Comparison of ENCODE assay signal across 8 cellular contexts in genomic region chr6:44237813-44238433, GRCh38. TPM values are rescaled to one million over a fixed set of nuclear protein-coding genes. Genes with fewer than 3 reads are reported as not detected.
DNase-seq lines count a peak whose midpoint lies in the region; ATAC-seq and TF ChIP-seq lines count a peak whose summit lies in the region.

No MANE protein-coding gene starts in this region.

- no peaks in the 10 kb centered on the region for H3K9me3 ChIP-seq in mononuclear cell (ENCODE audit: low read depth, low read length)

- H3K4me3 ChIP-seq in epithelial cell of esophagus (ENCODE audit: low read length) = peak overlapping the region; percentile 63
- H3K4me3 ChIP-seq in mononuclear cell (ENCODE audit: low read length) = peak overlapping the region; percentile 68

- DNase-seq in AG20443 (ENCODE audit: low spot score) (peak; percentile 90), NOMO-1 (lab: John Stamatoyannopoulos, UW; ENCODE audit: unreplicated experiment in 2 of 2) (peak; percentile 33 to 71), activated T-cell treated with anti-CD3 and anti-CD28 coated beads for 1 hour (ENCODE audit: low read depth) (peak; percentile 76), epithelial cell of esophagus (ENCODE audit: low read depth) (peak; percentile 62)
- peak; percentile 55 to 56 for DNase-seq in stimulated activated CD8-positive, alpha-beta memory T cell treated with anti-CD3 and anti-CD28 coated beads, Interleukin-4, amount 100 ng/mL, for 4 hours (ENCODE audit: low read depth in 2 of 2, low spot score in 1 of 2)

- TF ChIP-seq CTCF in epithelial cell of esophagus (IDR thresholded peaks at IDR 0.05; ENCODE audit: insufficient read depth, low read depth, low read length, missing control alignments) = peak; percentile 63

- peaks cover 32% of the 10 kb centered on the region for H3K4me1 ChIP-seq in mononuclear cell (ENCODE audit: insufficient read depth, low read length)

- H3K27me3 ChIP-seq in mononuclear cell (ENCODE audit: insufficient read depth, low read length) = no peaks in the 10 kb centered on the region

- ATAC-seq in GM18909 (IDR thresholded peaks at IDR 0.05; ENCODE audit: poor library complexity, unreplicated experiment) = peak; percentile 82
- ATAC-seq in HG03159 (IDR thresholded peaks at IDR 0.05; ENCODE audit: unreplicated experiment) = peak; percentile 83

RNA-seq across cellular contexts. Expression of gene HSP90AB1, which starts 9.0 kb away (rescaled TPM):
- total RNA-seq in mononuclear cell = 442 TPM

RNA-seq across cellular contexts. Expression of gene SLC29A1, which starts 14.5 kb away (rescaled TPM):
- 4.4 TPM for total RNA-seq in mononuclear cell

RNA-seq across cellular contexts. Expression of gene SLC35B2, which starts 19.4 kb away (rescaled TPM):
- total RNA-seq in mononuclear cell = 8.2 TPM

RNA-seq across cellular contexts. Expression of gene MYMX, which starts 21.2 kb away (rescaled TPM):
- not detected for total RNA-seq in mononuclear cell

RNA-seq across cellular contexts. Expression of gene NFKBIE, which starts 27.4 kb away (rescaled TPM):
- 125 TPM for total RNA-seq in mononuclear cell

Comparison
In these comparisons a context has a peak if more than half of its experiments do, and no peak if none do; other contexts are left out.
1. Peak in every context shown above with its lines: DNase-seq, ATAC-seq and H3K4me3 ChIP-seq.